8 cellular contexts compared by ENCODE assay signal in the genomic region with DNA sequence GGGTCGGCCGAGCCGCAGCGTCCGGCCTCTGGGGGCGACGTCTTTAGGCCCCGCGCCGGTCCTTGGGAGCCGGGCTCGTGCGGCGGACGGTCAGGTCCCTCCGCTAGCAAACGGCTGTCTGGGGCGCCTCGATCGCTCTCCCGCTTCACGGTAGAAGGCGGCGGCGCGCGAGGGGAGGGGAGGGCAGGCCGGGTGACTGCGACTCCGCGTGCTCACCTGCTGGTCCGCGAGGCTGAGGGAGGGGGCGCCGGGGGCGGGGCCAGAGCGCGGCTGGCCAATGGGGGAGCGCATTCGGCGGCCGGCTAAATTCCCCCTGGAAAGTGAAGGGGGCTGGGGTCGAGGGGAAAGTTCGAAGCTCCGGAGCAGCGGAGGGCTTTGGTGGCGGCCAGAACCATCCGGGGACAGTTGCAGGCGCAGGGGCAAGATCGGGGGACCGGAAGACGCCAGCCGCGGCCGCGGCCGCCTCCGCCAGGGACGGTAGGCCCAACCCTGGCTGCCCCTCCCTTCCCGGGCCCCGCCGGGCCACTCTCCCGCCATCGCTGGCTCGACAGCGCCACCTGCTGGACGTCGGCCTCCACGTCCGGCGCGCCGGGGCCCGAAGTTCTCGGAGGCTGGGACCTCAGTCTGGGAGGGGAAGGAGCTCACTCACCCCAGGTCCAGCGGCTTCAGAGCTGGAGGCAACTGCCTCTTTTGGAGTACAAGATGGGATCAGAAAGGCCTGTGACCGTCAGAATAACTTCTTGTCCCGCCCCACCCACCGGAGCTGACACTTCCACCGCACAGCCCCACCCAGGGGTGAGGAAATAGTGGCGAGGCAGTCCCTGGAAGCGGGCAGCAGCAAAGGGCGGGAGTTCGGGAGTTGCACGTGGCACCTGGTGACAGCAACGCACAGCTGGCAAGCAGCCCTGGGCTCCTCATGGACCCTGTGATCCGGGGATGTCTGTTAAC. TPM values are rescaled to one million over a fixed set of nuclear protein-coding genes. Genes with fewer than 3 reads are reported as not detected.
DNase-seq lines count a peak whose midpoint lies in the region; ATAC-seq and TF ChIP-seq lines count a peak whose summit lies in the region.

No MANE protein-coding gene starts in this region.

- intact Hi-C loops in activated CD4-positive, alpha-beta T cell treated with anti-CD3 and anti-CD28 coated beads, Interleukin-2, amount 10 ng/mL, durations not matched to agents 24 days and 14 days (cut with micrococcal nuclease), result loop anchor here (1.0 to 2.0 kb wide), 3 partner anchors 128 to 453 kb away; no protein-coding TSS in a partner anchor
- intact Hi-C loops in dendritic cell treated with granulocyte-macrophage colony-stimulating factor and Interleukin-4, amounts not matched to agents 40 ng/mL and 50 ng/mL, for 4 days (cut with micrococcal nuclease), result loop anchor here (2.0 to 10.0 kb wide), 2 partner anchors 136 to 454 kb away; no protein-coding TSS in a partner anchor

- peaks cover 0 to 4% (median under 1%) of the 10 kb centered on the region in 4 donors for H3K36me3 ChIP-seq in liver (ENCODE audit: control insufficient read depth in 4 of 4, insufficient read depth in 3 of 4, low read depth in 1 of 4, low read length in 3 of 4)

- TF ChIP-seq RAD21 in liver (IDR thresholded peaks at IDR 0.05), result peak; percentile 74 to 84

- H3K36me3 Mint-ChIP-seq in activated CD4-positive, alpha-beta T cell treated with anti-CD3 and anti-CD28 coated beads, Interleukin-2, amount 10 ng/mL, durations not matched to agents 24 days and 14 days (ENCODE audit: low read depth), result peaks cover 3% of the 10 kb centered on the region
- peaks cover 31% of the 10 kb centered on the region for H3K36me3 Mint-ChIP-seq in dendritic cell treated with granulocyte-macrophage colony-stimulating factor and Interleukin-4, amounts not matched to agents 40 ng/mL and 50 ng/mL, for 4 days (ENCODE audit: low read depth)

- H3K4me1 Mint-ChIP-seq in activated CD4-positive, alpha-beta T cell treated with anti-CD3 and anti-CD28 coated beads, Interleukin-2, amount 10 ng/mL, durations not matched to agents 24 days and 14 days, result peaks cover 4% of the 10 kb centered on the region
- H3K4me1 Mint-ChIP-seq in dendritic cell treated with granulocyte-macrophage colony-stimulating factor and Interleukin-4, amounts not matched to agents 40 ng/mL and 50 ng/mL, for 4 days (ENCODE audit: low read depth), result peaks cover 16% of the 10 kb centered on the region

- no peak overlapping the region for H3K27ac ChIP-seq in liver (ENCODE audit: low read depth in 1 of 2, low read length in 2 of 2)

- no peaks in the 10 kb centered on the region for H3K9me3 Mint-ChIP-seq in activated CD4-positive, alpha-beta T cell treated with anti-CD3 and anti-CD28 coated beads, Interleukin-2, amount 10 ng/mL, durations not matched to agents 24 days and 14 days
- no peaks in the 10 kb centered on the region for H3K9me3 Mint-ChIP-seq in dendritic cell treated with granulocyte-macrophage colony-stimulating factor and Interleukin-4, amounts not matched to agents 40 ng/mL and 50 ng/mL, for 4 days

- no peaks in the 10 kb centered on the region for H3K9me3 ChIP-seq in liver (ENCODE audit: control insufficient read depth in 4 of 4, low read length in 3 of 4)

- peaks cover 0 to 2% (median 0%) of the 10 kb centered on the region in 4 donors for H3K27me3 ChIP-seq in liver (ENCODE audit: control insufficient read depth in 4 of 4, insufficient read depth in 4 of 4, low read length in 3 of 4)

- peak; percentile 29 to 39 for DNase-seq in AML-193 (lab: John Stamatoyannopoulos, UW)
- DNase-seq in NCI-H345 treated with DMSO at 0.1 percent for 48 hours (lab: John Stamatoyannopoulos, UW; ENCODE audit: unreplicated experiment), result peak; percentile 16
- peak; percentile 96 for DNase-seq in activated CD4-positive, alpha-beta T cell treated with anti-CD3 and anti-CD28 coated beads, Interleukin-2, amount 10 ng/mL, durations not matched to agents 24 days and 14 days
- peak; percentile 81 to 94 for DNase-seq in stimulated activated CD4-positive, alpha-beta T cell treated with anti-CD3 and anti-CD28 coated beads, Interleukin-2, amount 100 ng/mL, for 48 hours

- no peaks in the 10 kb centered on the region for H3K27me3 Mint-ChIP-seq in activated CD4-positive, alpha-beta T cell treated with anti-CD3 and anti-CD28 coated beads, Interleukin-2, amount 10 ng/mL, durations not matched to agents 24 days and 14 days
- no peaks in the 10 kb centered on the region for H3K27me3 Mint-ChIP-seq in dendritic cell treated with granulocyte-macrophage colony-stimulating factor and Interleukin-4, amounts not matched to agents 40 ng/mL and 50 ng/mL, for 4 days

- ATAC-seq in GM19023 (IDR thresholded peaks at IDR 0.05; ENCODE audit: unreplicated experiment) (peak; percentile 87), HG03175 (IDR thresholded peaks at IDR 0.05; ENCODE audit: unreplicated experiment) (peak; percentile 94)

- WGBS in liver, result under 1% methylated on average over 87 of the region's 87 CpGs

- peak; percentile 79 for TF ChIP-seq CTCF in liver (IDR thresholded peaks at IDR 0.05; ENCODE audit: low read depth, low read length, missing input control)

- peak overlapping the region in 1 of 2 donors; percentile 12 for H3K9ac ChIP-seq in liver (ENCODE audit: low read depth in 1 of 2, low read length in 2 of 2)

- H3K4me3 ChIP-seq in liver (ENCODE audit: low read depth in 1 of 3, low read length in 3 of 3), result peak overlapping the region in 2 of 3 donors; percentile 40 to 63

- H3K27ac Mint-ChIP-seq in activated CD4-positive, alpha-beta T cell treated with anti-CD3 and anti-CD28 coated beads, Interleukin-2, amount 10 ng/mL, durations not matched to agents 24 days and 14 days, result peak overlapping the region; percentile 84
- peak overlapping the region; percentile 90 for H3K27ac Mint-ChIP-seq in dendritic cell treated with granulocyte-macrophage colony-stimulating factor and Interleukin-4, amounts not matched to agents 40 ng/mL and 50 ng/mL, for 4 days

- peaks cover 0 to 8% (median 4%) of the 10 kb centered on the region in 4 donors for H3K4me1 ChIP-seq in liver (ENCODE audit: control insufficient read depth in 4 of 4, insufficient read depth in 4 of 4, low read length in 3 of 4)

- H3K4me3 Mint-ChIP-seq in activated CD4-positive, alpha-beta T cell treated with anti-CD3 and anti-CD28 coated beads, Interleukin-2, amount 10 ng/mL, durations not matched to agents 24 days and 14 days, result peak overlapping the region; percentile 79
- peak overlapping the region; percentile 82 for H3K4me3 Mint-ChIP-seq in dendritic cell treated with granulocyte-macrophage colony-stimulating factor and Interleukin-4, amounts not matched to agents 40 ng/mL and 50 ng/mL, for 4 days

TF ChIP-seq in liver, 16 proteins besides CTCF, POLR2A, EP300 and RAD21 (continues in another document):
- no peak for TF ChIP-seq SP1 (IDR thresholded peaks at IDR 0.05)
- TF ChIP-seq, protein P1, sequence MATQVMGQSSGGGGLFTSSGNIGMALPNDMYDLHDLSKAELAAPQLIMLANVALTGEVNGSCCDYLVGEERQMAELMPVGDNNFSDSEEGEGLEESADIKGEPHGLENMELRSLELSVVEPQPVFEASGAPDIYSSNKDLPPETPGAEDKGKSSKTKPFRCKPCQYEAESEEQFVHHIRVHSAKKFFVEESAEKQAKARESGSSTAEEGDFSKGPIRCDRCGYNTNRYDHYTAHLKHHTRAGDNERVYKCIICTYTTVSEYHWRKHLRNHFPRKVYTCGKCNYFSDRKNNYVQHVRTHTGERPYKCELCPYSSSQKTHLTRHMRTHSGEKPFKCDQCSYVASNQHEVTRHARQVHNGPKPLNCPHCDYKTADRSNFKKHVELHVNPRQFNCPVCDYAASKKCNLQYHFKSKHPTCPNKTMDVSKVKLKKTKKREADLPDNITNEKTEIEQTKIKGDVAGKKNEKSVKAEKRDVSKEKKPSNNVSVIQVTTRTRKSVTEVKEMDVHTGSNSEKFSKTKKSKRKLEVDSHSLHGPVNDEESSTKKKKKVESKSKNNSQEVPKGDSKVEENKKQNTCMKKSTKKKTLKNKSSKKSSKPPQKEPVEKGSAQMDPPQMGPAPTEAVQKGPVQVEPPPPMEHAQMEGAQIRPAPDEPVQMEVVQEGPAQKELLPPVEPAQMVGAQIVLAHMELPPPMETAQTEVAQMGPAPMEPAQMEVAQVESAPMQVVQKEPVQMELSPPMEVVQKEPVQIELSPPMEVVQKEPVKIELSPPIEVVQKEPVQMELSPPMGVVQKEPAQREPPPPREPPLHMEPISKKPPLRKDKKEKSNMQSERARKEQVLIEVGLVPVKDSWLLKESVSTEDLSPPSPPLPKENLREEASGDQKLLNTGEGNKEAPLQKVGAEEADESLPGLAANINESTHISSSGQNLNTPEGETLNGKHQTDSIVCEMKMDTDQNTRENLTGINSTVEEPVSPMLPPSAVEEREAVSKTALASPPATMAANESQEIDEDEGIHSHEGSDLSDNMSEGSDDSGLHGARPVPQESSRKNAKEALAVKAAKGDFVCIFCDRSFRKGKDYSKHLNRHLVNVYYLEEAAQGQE (IDR thresholded peaks at IDR 0.05), result no peak
- TF ChIP-seq, protein P2, sequence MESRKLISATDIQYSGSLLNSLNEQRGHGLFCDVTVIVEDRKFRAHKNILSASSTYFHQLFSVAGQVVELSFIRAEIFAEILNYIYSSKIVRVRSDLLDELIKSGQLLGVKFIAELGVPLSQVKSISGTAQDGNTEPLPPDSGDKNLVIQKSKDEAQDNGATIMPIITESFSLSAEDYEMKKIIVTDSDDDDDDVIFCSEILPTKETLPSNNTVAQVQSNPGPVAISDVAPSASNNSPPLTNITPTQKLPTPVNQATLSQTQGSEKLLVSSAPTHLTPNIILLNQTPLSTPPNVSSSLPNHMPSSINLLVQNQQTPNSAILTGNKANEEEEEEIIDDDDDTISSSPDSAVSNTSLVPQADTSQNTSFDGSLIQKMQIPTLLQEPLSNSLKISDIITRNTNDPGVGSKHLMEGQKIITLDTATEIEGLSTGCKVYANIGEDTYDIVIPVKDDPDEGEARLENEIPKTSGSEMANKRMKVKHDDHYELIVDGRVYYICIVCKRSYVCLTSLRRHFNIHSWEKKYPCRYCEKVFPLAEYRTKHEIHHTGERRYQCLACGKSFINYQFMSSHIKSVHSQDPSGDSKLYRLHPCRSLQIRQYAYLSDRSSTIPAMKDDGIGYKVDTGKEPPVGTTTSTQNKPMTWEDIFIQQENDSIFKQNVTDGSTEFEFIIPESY (IDR thresholded peaks at IDR 0.05), result no peak
- no peak for TF ChIP-seq JUND (IDR thresholded peaks at IDR 0.05)
- no peak for TF ChIP-seq HNF4A (conservative IDR thresholded peaks at IDR 0.05)
- TF ChIP-seq FOXA1 (IDR thresholded peaks at IDR 0.05), result no peak
- TF ChIP-seq YY1 (IDR thresholded peaks at IDR 0.05), result no peak
- no peak for TF ChIP-seq FOXA2 (IDR thresholded peaks at IDR 0.05)
- TF ChIP-seq NR2F2 (IDR thresholded peaks at IDR 0.05), result no peak
- no peak for TF ChIP-seq RXRA (IDR thresholded peaks at IDR 0.05)
- no peak for TF ChIP-seq TAF1 (conservative IDR thresholded peaks at IDR 0.05)

RNA-seq across cellular contexts. Expression of a gene that starts 49.9 kb away (rescaled TPM):
- 27.4 and 29.5 TPM in 2 replicates for total RNA-seq in activated CD4-positive, alpha-beta T cell treated with anti-CD3 and anti-CD28 coated beads, Interleukin-2, amount 10 ng/mL, durations not matched to agents 24 days and 14 days
- 1 to 10 TPM; 1.6 to 4.7 TPM for total RNA-seq in liver
- polyA plus RNA-seq in liver, result 1 to 10 TPM in 1 of 2 donors, under 1 TPM in 1; 0.35 to 1.3 TPM

Comparison
In these comparisons a context has a peak if more than half of its experiments do, and no peak if none do; other contexts are left out.
1. DNase-seq: peak in every context shown above with its lines; median percentile 96 in activated CD4-positive, alpha-beta T cell treated with anti-CD3 and anti-CD28 coated beads, Interleukin-2, amount 10 ng/mL, durations not matched to agents 24 days and 14 days; 88 in stimulated activated CD4-positive, alpha-beta T cell treated with anti-CD3 and anti-CD28 coated beads, Interleukin-2, amount 100 ng/mL, for 48 hours; 34 in AML-193; 16 in NCI-H345 treated with DMSO at 0.1 percent for 48 hours.